19 cellular contexts compared by ENCODE assay signal in the genomic region with DNA sequence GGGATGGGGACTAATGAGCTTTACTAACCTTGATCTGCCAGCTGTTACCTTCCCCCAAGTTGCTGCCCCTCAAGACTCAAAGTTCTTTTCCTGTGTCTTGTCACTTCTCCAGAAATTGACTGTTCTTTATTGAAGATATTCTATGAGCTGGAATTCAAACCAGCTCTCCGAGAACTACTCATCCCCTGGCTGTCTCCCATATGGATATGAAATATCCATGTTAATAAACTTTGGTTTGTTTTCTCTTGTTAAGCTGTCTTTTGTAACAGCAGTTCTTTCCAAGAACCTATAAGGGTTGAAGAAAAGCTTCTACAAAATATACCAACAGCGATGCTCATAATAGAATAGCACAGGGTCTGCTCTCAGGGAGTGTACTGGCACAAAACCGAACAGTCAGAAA.
DNase-seq lines count a peak whose midpoint lies in the region; ATAC-seq, FAIRE-seq and TF ChIP-seq lines count a peak whose summit lies in the region.
"Had no signal": no experiment of that assay in that cellular context is flagged by ENCODE, and none has a peak within 500 bp of the region (broad histone marks: within the 10 kb centered on the region; RNA-seq: fewer than 3 reads in every experiment).

No MANE protein-coding gene starts in this region.

- no peak for ATAC-seq in activated T-helper 17 cell treated with anti-CD3 and anti-CD28 coated beads, Interleukin-2, amount 50 U/mL, for 72 hours (replicated peaks)
- ATAC-seq: HepG2 had no signal

- no peaks in the 10 kb centered on the region for H3K9me3 Mint-ChIP-seq in activated T-helper 17 cell treated with anti-CD3 and anti-CD28 coated beads, Interleukin-2, amount 50 U/mL, for 72 hours

- peak overlapping the region; percentile 40 for H3K27ac Mint-ChIP-seq in activated T-helper 17 cell treated with anti-CD3 and anti-CD28 coated beads, Interleukin-2, amount 50 U/mL, for 72 hours
- H3K27ac Mint-ChIP-seq: B cell; CD4-positive, alpha-beta memory T cell had no signal

- no peak overlapping the region for H3K4me3 Mint-ChIP-seq in activated T-helper 17 cell treated with anti-CD3 and anti-CD28 coated beads, Interleukin-2, amount 50 U/mL, for 72 hours
- H3K4me3 Mint-ChIP-seq: B cell, H9 had no signal

- TF ChIP-seq POLR2A in GM12891 (IDR thresholded peaks at IDR 0.05; ENCODE audit: low read depth, low read length), result no peak

- no peaks in the 10 kb centered on the region for H3K36me3 Mint-ChIP-seq in activated T-helper 17 cell treated with anti-CD3 and anti-CD28 coated beads, Interleukin-2, amount 50 U/mL, for 72 hours (ENCODE audit: low read depth)
- H3K36me3 Mint-ChIP-seq: CD4-positive, alpha-beta memory T cell had no signal

- FAIRE-seq in GM12891 (lab: Jason Lieb, UNC), result no peak
- FAIRE-seq: A204.1, G401.6, GM12892, HepG2, HTR-8/SVneo had no signal

- DNase-seq in ecto neural progenitor cell (ENCODE audit: low spot score) (peak; percentile 9), fibroblast of peridontal ligament (ENCODE audit: extremely low read depth) (peak; percentile 64), NCI-H2029 (lab: John Stamatoyannopoulos, UW) (no peak), GM12891 (ENCODE audit: insufficient read length, low spot score) (no peak), hepatic stellate cell (ENCODE audit: low spot score) (no peak), DMS79 treated with DMSO at 0.1 percent for 48 hours (lab: John Stamatoyannopoulos, UW) (no peak)
- DNase-seq: C1 segment of cervical spinal cord; CD4-positive, alpha-beta memory T cell; DMS79; EL; GOT3; H9 had no signal

- no peaks in the 10 kb centered on the region for H3K4me1 Mint-ChIP-seq in activated T-helper 17 cell treated with anti-CD3 and anti-CD28 coated beads, Interleukin-2, amount 50 U/mL, for 72 hours
- H3K4me1 Mint-ChIP-seq: CD4-positive, alpha-beta memory T cell had no signal

- peaks cover 20% of the 10 kb centered on the region for H3K27me3 Mint-ChIP-seq in activated T-helper 17 cell treated with anti-CD3 and anti-CD28 coated beads, Interleukin-2, amount 50 U/mL, for 72 hours

TF ChIP-seq in GM12891, 5 proteins besides CTCF, POLR2A, EP300 and RAD21:
- TF ChIP-seq SPI1 (IDR thresholded peaks at IDR 0.05; ENCODE audit: low read depth, low read length) (no peak), TAF1 (IDR thresholded peaks at IDR 0.05; ENCODE audit: low read depth, low read length) (no peak), POU2F2 (IDR thresholded peaks at IDR 0.05; ENCODE audit: low read depth, low read length) (no peak), POLR2AphosphoS5 (IDR thresholded peaks at IDR 0.05; ENCODE audit: low read depth, low read length) (no peak), PAX5 (IDR thresholded peaks at IDR 0.05; ENCODE audit: insufficient read depth, low read length, severe bottlenecking) (no peak)

Comparison
In these comparisons a context has a peak if more than half of its experiments do, and no peak if none do; other contexts are left out.
1. DNase-seq: peak in ecto neural progenitor cell (single experiment) and fibroblast of peridontal ligament (single experiment); none in NCI-H2029 (single experiment), GM12891 (single experiment), hepatic stellate cell (single experiment) and DMS79 treated with DMSO at 0.1 percent for 48 hours (single experiment).